In genomic region chrX:27966492-27966891, GRCh38 we compare ENCODE assay signal across 30 cellular contexts. TPM values are rescaled to one million over a fixed set of nuclear protein-coding genes. Genes with fewer than 3 reads are reported as not detected.
DNase-seq lines count a peak whose midpoint lies in the region; ATAC-seq, FAIRE-seq and TF ChIP-seq lines count a peak whose summit lies in the region.
"Had no signal": no experiment of that assay in that cellular context is flagged by ENCODE, and none has a peak within 500 bp of the region (broad histone marks: within the 10 kb centered on the region; RNA-seq: fewer than 3 reads in every experiment).

No MANE protein-coding gene starts in this region.

- H2BK5ac ChIP-seq in IMR-90 (ENCODE audit: low read depth, low read length, poor library complexity, severe bottlenecking): no peak overlapping the region

- no peak overlapping the region for H3K56ac ChIP-seq in IMR-90 (ENCODE audit: extremely low read depth, insufficient read depth, low read length)

- TF ChIP-seq CTCF in IMR-90 (conservative IDR thresholded peaks at IDR 0.05; ENCODE audit: low read depth, low read length): no peak
- TF ChIP-seq CTCF in mammary epithelial cell (conservative IDR thresholded peaks at IDR 0.05 in 1 of 2, IDR thresholded peaks at IDR 0.05 in 1 of 2; ENCODE audit: extremely low read depth in 1 of 2, insufficient read depth in 1 of 2, low read depth in 1 of 2, low read length in 2 of 2): no peak
- no peak for TF ChIP-seq CTCF in fibroblast of pulmonary artery (IDR thresholded peaks at IDR 0.05; ENCODE audit: low read length, missing control alignments)
- no peak for TF ChIP-seq CTCF in sigmoid colon (IDR thresholded peaks at IDR 0.05)

- ATAC-seq in IMR-90 (ENCODE audit: low read depth) (no peak), left ventricle myocardium superior (no peak)
- ATAC-seq: activated CD4-positive, alpha-beta T cell treated with anti-CD3 and anti-CD28 coated beads for 36 hours; naive thymus-derived CD8-positive, alpha-beta T cell had no signal

- no peak overlapping the region for H3K18ac ChIP-seq in IMR-90 (ENCODE audit: low read depth, low read length)

- no peak overlapping the region for H2AK9ac ChIP-seq in IMR-90 (replicated peaks; ENCODE audit: low read depth, low read length, poor library complexity)

- BruUV-seq in IMR-90 (replicated peaks; lab: Mats Ljungman, UMichigan) (no TSS peak), mammary epithelial cell (replicated peaks; lab: Mats Ljungman, UMichigan) (no TSS peak)

- no peaks in the 10 kb centered on the region for H3K4me1 Mint-ChIP-seq in T-helper 2 cell treated with Interferon-gamma antibody and Interleukin-4, amounts not matched to agents 5 μg/mL and 100 μg/mL, for 36 hours (ENCODE audit: low read depth)
- H3K4me1 Mint-ChIP-seq: activated CD4-positive, alpha-beta T cell treated with anti-CD3 and anti-CD28 coated beads for 36 hours; activated naive CD8-positive, alpha-beta T cell treated with anti-CD3 and anti-CD28 coated beads, Interleukin-2, amount 10 ng/mL, durations not matched to agents 7 days and 5 days; IgD-negative memory B cell; naive thymus-derived CD8-positive, alpha-beta T cell had no signal

- no peak overlapping the region for H3K27ac Mint-ChIP-seq in T-helper 2 cell treated with Interferon-gamma antibody and Interleukin-4, amounts not matched to agents 5 μg/mL and 100 μg/mL, for 36 hours
- H3K27ac Mint-ChIP-seq: activated CD4-positive, alpha-beta T cell treated with anti-CD3 and anti-CD28 coated beads for 36 hours; activated naive CD8-positive, alpha-beta T cell treated with anti-CD3 and anti-CD28 coated beads, Interleukin-2, amount 10 ng/mL, durations not matched to agents 7 days and 5 days; IgD-negative memory B cell; naive thymus-derived CD8-positive, alpha-beta T cell had no signal

- no peaks in the 10 kb centered on the region for H3K9me3 ChIP-seq in IMR-90 (ENCODE audit: control insufficient read depth, insufficient read depth, low read length)
- H3K9me3 ChIP-seq in mammary epithelial cell (replicated peaks; ENCODE audit: insufficient read depth, low read length): no peaks in the 10 kb centered on the region
- no peaks in the 10 kb centered on the region for H3K9me3 ChIP-seq in small intestine (ENCODE audit: control insufficient read depth, low read depth)
- no peaks in the 10 kb centered on the region for H3K9me3 ChIP-seq in sigmoid colon
- H3K9me3 ChIP-seq: esophagus muscularis mucosa, SJSA1, testis, uterus had no signal

- no peak overlapping the region; the same call in 1 of the 2 replicates for H4K5ac ChIP-seq in IMR-90 (ENCODE audit: low read depth, low read length)

- H2BK120ac ChIP-seq in IMR-90 (ENCODE audit: low read depth, low read length): no peak overlapping the region

- peaks cover 4% of the 10 kb centered on the region for H3K9me3 Mint-ChIP-seq in T-helper 2 cell treated with Interferon-gamma antibody and Interleukin-4, amounts not matched to agents 5 μg/mL and 100 μg/mL, for 36 hours

- in situ Hi-C loops in IMR-90 (cut with MboI; ENCODE audit: low sequenced_read_pairs): no loop called here
- in situ Hi-C loops in mammary epithelial cell (cut with MboI; ENCODE audit: low sequenced_read_pairs in 2 of 2): no loop called here

- CTCF ChIA-PET in IMR-90 (lab: Yijun Ruan, JAX): interaction anchor here (0.5 kb wide), 1 partner anchor 16 kb away, joined by 4 read pairs; no protein-coding TSS in a partner anchor
- CTCF ChIA-PET in mammary epithelial cell (lab: Charles Lee; ENCODE audit: low non-redundant PET): no interaction called here

- no peaks in the 10 kb centered on the region for H3K79me1 ChIP-seq in IMR-90 (ENCODE audit: low read depth in 1 of 2, low read length in 2 of 2)

- no peaks in the 10 kb centered on the region for H3K79me2 ChIP-seq in mammary epithelial cell (ENCODE audit: insufficient read depth, low read length)

- no peaks in the 10 kb centered on the region for H3K4me1 ChIP-seq in IMR-90 (ENCODE audit: control insufficient read depth, insufficient read depth, low read length)
- H3K4me1 ChIP-seq in mammary epithelial cell (ENCODE audit: insufficient read depth, low read length): peaks cover 9% of the 10 kb centered on the region
- H3K4me1 ChIP-seq in small intestine (ENCODE audit: control insufficient read depth in 2 of 2, insufficient read depth in 1 of 2, low read depth in 1 of 2, low read length in 1 of 2): no peaks in the 10 kb centered on the region
- H3K4me1 ChIP-seq in sigmoid colon: no peaks in the 10 kb centered on the region
- H3K4me1 ChIP-seq: SJSA1, testis, uterus had no signal

- no peaks in the 10 kb centered on the region for H3K27me3 ChIP-seq in IMR-90 (ENCODE audit: control insufficient read depth, insufficient read depth, low read length)
- peaks cover 2% of the 10 kb centered on the region for H3K27me3 ChIP-seq in mammary epithelial cell (ENCODE audit: insufficient read depth, low read length)
- H3K27me3 ChIP-seq in small intestine (ENCODE audit: control insufficient read depth in 2 of 2, insufficient read depth in 2 of 2, low read length in 2 of 2): no peaks in the 10 kb centered on the region
- no peaks in the 10 kb centered on the region for H3K27me3 ChIP-seq in sigmoid colon
- H3K27me3 ChIP-seq: esophagus muscularis mucosa, SJSA1, testis had no signal

- no peak overlapping the region for H2AK5ac ChIP-seq in IMR-90 (ENCODE audit: low read depth, low read length)

- FAIRE-seq in small intestine (lab: Jason Lieb, UNC): no peak
- FAIRE-seq: RCC 7860 had no signal

- no peak overlapping the region for H3K23ac ChIP-seq in IMR-90 (ENCODE audit: low read depth, low read length)

- H3K9ac ChIP-seq in IMR-90 (ENCODE audit: low read depth, low read length) (no peak overlapping the region), mammary epithelial cell (ENCODE audit: insufficient read depth, low read length) (no peak overlapping the region)

- no peak for TF ChIP-seq EP300 in sigmoid colon (IDR thresholded peaks at IDR 0.05)

- intact Hi-C loops in IMR-90 (cut with micrococcal nuclease): no loop called here
- intact Hi-C loops in mammary epithelial cell (cut with micrococcal nuclease): no loop called here
- intact Hi-C loops in left ventricle myocardium superior (cut with micrococcal nuclease): no loop called here
- intact Hi-C loops in sigmoid colon (cut with DNase I): no loop called here

- H2AFZ ChIP-seq in IMR-90 (replicated peaks; ENCODE audit: low read length, poor library complexity): no peak overlapping the region
- no peak overlapping the region for H2AFZ ChIP-seq in mammary epithelial cell (ENCODE audit: low read depth, low read length)

- H2BK15ac ChIP-seq in IMR-90 (ENCODE audit: low read depth, low read length): no peak overlapping the region

- no peak overlapping the region for H3K14ac ChIP-seq in IMR-90 (replicated peaks; ENCODE audit: low read depth, low read length)

- no peak overlapping the region for H3K4me3 Mint-ChIP-seq in T-helper 2 cell treated with Interferon-gamma antibody and Interleukin-4, amounts not matched to agents 5 μg/mL and 100 μg/mL, for 36 hours
- H3K4me3 Mint-ChIP-seq: activated CD4-positive, alpha-beta T cell treated with anti-CD3 and anti-CD28 coated beads for 36 hours; activated naive CD8-positive, alpha-beta T cell treated with anti-CD3 and anti-CD28 coated beads, Interleukin-2, amount 10 ng/mL, durations not matched to agents 7 days and 5 days; IgD-negative memory B cell; naive thymus-derived CD8-positive, alpha-beta T cell had no signal

- no peaks in the 10 kb centered on the region for H3K36me3 Mint-ChIP-seq in T-helper 2 cell treated with Interferon-gamma antibody and Interleukin-4, amounts not matched to agents 5 μg/mL and 100 μg/mL, for 36 hours (ENCODE audit: low read depth)
- H3K36me3 Mint-ChIP-seq: activated naive CD8-positive, alpha-beta T cell treated with anti-CD3 and anti-CD28 coated beads, Interleukin-2, amount 10 ng/mL, durations not matched to agents 7 days and 5 days; IgD-negative memory B cell had no signal

- WGBS in IMR-90 (ENCODE audit: extremely low coverage in 2 of 2, insufficient read length in 1 of 2), 2 experiments: no CpG with 5 or more reads among the region's 1 CpG
- 0% methylated on average over 1 of the region's 1 CpG for WGBS in mammary epithelial cell (ENCODE audit: low coverage, missing lambda C conversion rate)
- WGBS in small intestine, 3 donors: 14 to 53% (median 17%) methylated on average over 1 of the region's 1 CpG
- 4 to 50% methylated on average over 1 of the region's 1 CpG for WGBS in sigmoid colon, 2 donors

- no peak overlapping the region for H2BK20ac ChIP-seq in IMR-90 (ENCODE audit: low read depth, low read length)

- H3K4me2 ChIP-seq in IMR-90 (ENCODE audit: low read depth, low read length) (no peak overlapping the region), mammary epithelial cell (ENCODE audit: insufficient read depth, low read depth, low read length) (no peak overlapping the region)
- H3K4me2 ChIP-seq: smooth muscle cell had no signal

- no peak overlapping the region for H3K4ac ChIP-seq in IMR-90 (ENCODE audit: low read depth, low read length)

- TF ChIP-seq RAD21 in IMR-90 (IDR thresholded peaks at IDR 0.05; ENCODE audit: low read length): no peak

- H3K27ac ChIP-seq in IMR-90 (ENCODE audit: insufficient read depth, low read length) (peak overlapping the region; percentile 56; the same call in 1 of the 2 replicates), mammary epithelial cell (ENCODE audit: insufficient read depth, low read depth, low read length) (no peak overlapping the region), small intestine (ENCODE audit: low read depth in 1 of 2, low read length in 1 of 2) (peak overlapping the region in 1 of 2 donors; percentile 38), sigmoid colon (no peak overlapping the region)
- H3K27ac ChIP-seq: esophagus muscularis mucosa, HL-60, SJSA1, testis, uterus had no signal

- H3K4me3 ChIP-seq in IMR-90 (ENCODE audit: insufficient read depth, low read depth, low read length) (no peak overlapping the region), mammary epithelial cell (replicated peaks in 1 of 3; ENCODE audit: insufficient read depth in 1 of 3, low read depth in 2 of 3, low read length in 3 of 3) (no peak overlapping the region), fibroblast of pulmonary artery (replicated peaks; ENCODE audit: low read depth, low read length) (no peak overlapping the region), small intestine (ENCODE audit: low read depth in 1 of 2, low read length in 2 of 2) (no peak overlapping the region), sigmoid colon (no peak overlapping the region)
- H3K4me3 ChIP-seq: esophagus muscularis mucosa, SJSA1, smooth muscle cell, testis, uterus had no signal

- no peaks in the 10 kb centered on the region for H3K36me3 ChIP-seq in IMR-90 (ENCODE audit: control insufficient read depth, insufficient read depth, low read length)
- no peaks in the 10 kb centered on the region for H3K36me3 ChIP-seq in mammary epithelial cell (ENCODE audit: insufficient read depth, low read length)
- no peaks in the 10 kb centered on the region for H3K36me3 ChIP-seq in small intestine (ENCODE audit: control insufficient read depth in 2 of 2, insufficient read depth in 2 of 2, low read length in 2 of 2)
- H3K36me3 ChIP-seq in sigmoid colon: no peaks in the 10 kb centered on the region
- H3K36me3 ChIP-seq: esophagus muscularis mucosa, SJSA1, uterus had no signal

- DNase-seq in IMR-90 (no peak), mammary epithelial cell (peak; percentile 29), fibroblast of pulmonary artery (ENCODE audit: low read depth) (peak; percentile 30), small intestine (peak; percentile 11), left ventricle myocardium superior (no peak), sigmoid colon (no peak)
- DNase-seq in T-helper 2 cell treated with Interferon-gamma antibody and Interleukin-4, amounts not matched to agents 5 μg/mL and 100 μg/mL, for 36 hours (ENCODE audit: low spot score): no peak
- DNase-seq: activated CD4-positive, alpha-beta T cell treated with anti-CD3 and anti-CD28 coated beads for 36 hours; activated effector memory CD4-positive, alpha-beta T cell treated with anti-CD3 and anti-CD28 coated beads, Interleukin-2, amount 50 U/mL, for 16 hours; activated naive CD8-positive, alpha-beta T cell treated with anti-CD3 and anti-CD28 coated beads, Interleukin-2, amount 10 ng/mL, durations not matched to agents 7 days and 5 days; cerebellar nuclear complex; DMS 273 treated with DMSO at 0.1 percent for 48 hours; head of caudate nucleus; naive thymus-derived CD8-positive, alpha-beta T cell; NCI-H1436; NCI-H2171 treated with DMSO at 0.1 percent for 48 hours; NCI-H524 treated with DMSO at 0.1 percent for 48 hours; occipital lobe; testis; uterus had no signal

- no peak overlapping the region for H4K91ac ChIP-seq in IMR-90 (ENCODE audit: insufficient read depth, low read depth, low read length)

- no peak overlapping the region for H4K8ac ChIP-seq in IMR-90 (ENCODE audit: low read depth in 2 of 2, low read length in 2 of 2)

- H3K9me1 ChIP-seq in IMR-90 (ENCODE audit: insufficient read depth, low read length): no peaks in the 10 kb centered on the region

- POLR2A ChIA-PET in IMR-90 (lab: Charles Lee; ENCODE audit: unreplicated experiment): no interaction called here

- TF ChIP-seq POLR2A in IMR-90 (IDR thresholded peaks at IDR 0.05; ENCODE audit: low read depth, low read length) (no peak), sigmoid colon (IDR thresholded peaks at IDR 0.05) (no peak)

- no peaks in the 10 kb centered on the region for H3K27me3 Mint-ChIP-seq in T-helper 2 cell treated with Interferon-gamma antibody and Interleukin-4, amounts not matched to agents 5 μg/mL and 100 μg/mL, for 36 hours (ENCODE audit: low read depth)
- H3K27me3 Mint-ChIP-seq: activated CD4-positive, alpha-beta T cell treated with anti-CD3 and anti-CD28 coated beads for 36 hours; activated naive CD8-positive, alpha-beta T cell treated with anti-CD3 and anti-CD28 coated beads, Interleukin-2, amount 10 ng/mL, durations not matched to agents 7 days and 5 days; IgD-negative memory B cell; naive thymus-derived CD8-positive, alpha-beta T cell had no signal

- dilution Hi-C loops in IMR-90 (cut with HindIII; ENCODE audit: low sequenced_read_pairs, unreplicated experiment) (no loop called here), mammary epithelial cell (cut with HindIII; ENCODE audit: low sequenced_read_pairs) (no loop called here)

- H4K20me1 ChIP-seq in IMR-90 (ENCODE audit: insufficient read depth, low read length) (no peaks in the 10 kb centered on the region), mammary epithelial cell (ENCODE audit: insufficient read depth, low read length) (no peaks in the 10 kb centered on the region)

RNA-seq across cellular contexts. Expression of gene DCAF8L1, which starts 14.8 kb away (rescaled TPM):
- total RNA-seq in IMR-90 (2012; rRNA removed) (not detected in 2 replicates), mammary epithelial cell (not detected), left ventricle myocardium superior (not detected), sigmoid colon (not detected)
- polyA plus RNA-seq in IMR-90 (2012; rRNA removed) (not detected in 2 replicates), mammary epithelial cell (not detected), small intestine (not detected), sigmoid colon (not detected)
- polyA plus RNA-seq in IMR-90 (2012; cell fraction: cytosol; rRNA removed): not detected in 2 replicates
- not detected in 2 replicates for polyA plus RNA-seq in IMR-90 (2012; cell fraction: nucleus; rRNA removed; ENCODE audit: low replicate concordance)
- polyA minus RNA-seq in mammary epithelial cell: not detected
- total RNA-seq: activated CD4-positive, alpha-beta T cell treated with anti-CD3 and anti-CD28 coated beads for 36 hours; activated naive CD8-positive, alpha-beta T cell treated with anti-CD3 and anti-CD28 coated beads, Interleukin-2, amount 10 ng/mL, durations not matched to agents 7 days and 5 days; esophagus muscularis mucosa; G401; M059J; naive thymus-derived CD8-positive, alpha-beta T cell; occipital lobe; pulmonary artery endothelial cell; SJSA1; smooth muscle cell; T-helper 1 cell treated with Interleukin-12 subunit alpha and Interleukin-12 subunit beta and Interleukin-4 antibody, amounts not matched to agents 30 ng/mL and 1 ng/mL, for 36 hours; uterus had no signal
- polyA plus RNA-seq: IgD-negative memory B cell; naive thymus-derived CD8-positive, alpha-beta T cell; smooth muscle cell had no signal

Comparison
In these comparisons a context has a peak if more than half of its experiments do, and no peak if none do; other contexts are left out.
1. DNase-seq: peak in mammary epithelial cell (single experiment), fibroblast of pulmonary artery (single experiment) and small intestine (single experiment); none in IMR-90 (single experiment), left ventricle myocardium superior (single experiment), T-helper 2 cell treated with Interferon-gamma antibody and Interleukin-4, amounts not matched to agents 5 μg/mL and 100 μg/mL, for 36 hours (single experiment) and sigmoid colon (single experiment).